Comparison of ENCODE assay signal across 8 cellular contexts in genomic region chr20:32333988-32334885, GRCh38. TPM values are rescaled to one million over a fixed set of nuclear protein-coding genes. Genes with fewer than 3 reads are reported as not detected.
DNase-seq lines count a peak whose midpoint lies in the region; ATAC-seq and TF ChIP-seq lines count a peak whose summit lies in the region.

No MANE protein-coding gene starts in this region.

- TF ChIP-seq POLR2A in prostate gland (IDR thresholded peaks at IDR 0.05): no peak

- no peak overlapping the region for H3K27ac Mint-ChIP-seq in Caco-2 (ENCODE audit: unreplicated experiment)

- DNase-seq in UCSD-AML1 (lab: John Stamatoyannopoulos, UW; ENCODE audit: unreplicated experiment) (peak; percentile 76), colonic mucosa (peak; percentile 70), psoas muscle (peak in 1 of 2 donors; percentile 35), DMS 273 treated with DMSO at 0.1 percent for 48 hours (lab: John Stamatoyannopoulos, UW) (no peak), Caco-2 (no peak), H7 (no peak), prostate gland (ENCODE audit: low spot score) (no peak)

- ATAC-seq in GM21619 (IDR thresholded peaks at IDR 0.05; ENCODE audit: unreplicated experiment) (peak; percentile 24), psoas muscle (peak in 3 of 4 donors; percentile 35 to 47 (median 43))

- no peaks in the 10 kb centered on the region for H3K9me3 Mint-ChIP-seq in Caco-2 (ENCODE audit: unreplicated experiment)

- H3K36me3 ChIP-seq in colonic mucosa: no peaks in the 10 kb centered on the region
- H3K36me3 ChIP-seq in psoas muscle (ENCODE audit: insufficient read depth in 1 of 2, low read depth in 1 of 2): peaks cover 5 to 33% of the 10 kb centered on the region in 2 donors
- peaks cover 10% of the 10 kb centered on the region for H3K36me3 ChIP-seq in Caco-2 (ENCODE audit: control insufficient read depth, insufficient read depth, low read length)
- H3K36me3 ChIP-seq in H7 (replicated peaks; ENCODE audit: control insufficient read depth, insufficient read depth, low read length): peaks cover 5% of the 10 kb centered on the region
- no peaks in the 10 kb centered on the region for H3K36me3 ChIP-seq in prostate gland

- H3K4me3 ChIP-seq in colonic mucosa (no peak overlapping the region), psoas muscle (no peak overlapping the region), Caco-2 (ENCODE audit: low read depth, low read length) (no peak overlapping the region), H7 (ENCODE audit: insufficient read depth, low read depth, low read length) (no peak overlapping the region), prostate gland (no peak overlapping the region)

- 60 to 65% (median 64%) methylated on average over 13 of the region's 13 CpGs for WGBS in psoas muscle, 3 donors
- WGBS in prostate gland: 59% methylated on average over 13 of the region's 13 CpGs

- CTCF ChIA-PET in Caco-2 (lab: Charles Lee): no interaction called here

- TF ChIP-seq CTCF in colonic mucosa (IDR thresholded peaks at IDR 0.05) (no peak), psoas muscle (IDR thresholded peaks at IDR 0.05) (no peak), Caco-2 (IDR thresholded peaks at IDR 0.05; ENCODE audit: insufficient read depth in 1 of 2, low read depth in 1 of 2, low read length in 1 of 2, severe bottlenecking in 1 of 2, unreplicated experiment in 1 of 2) (no peak), prostate gland (IDR thresholded peaks at IDR 0.05) (no peak)

- peak overlapping the region; percentile 39 for H3K27ac ChIP-seq in colonic mucosa
- peak overlapping the region; percentile 41 for H3K27ac ChIP-seq in psoas muscle
- H3K27ac ChIP-seq in prostate gland: no peak overlapping the region

- H3K27me3 Mint-ChIP-seq in Caco-2 (ENCODE audit: insufficient read depth, unreplicated experiment): no peaks in the 10 kb centered on the region

- peak overlapping the region in 1 of 2 donors; percentile 55 for H3K9ac ChIP-seq in colonic mucosa (ENCODE audit: low read depth in 2 of 2, low read length in 2 of 2)

- BruUV-seq in Caco-2 (replicated peaks; lab: Mats Ljungman, UMichigan): no TSS peak

- peaks cover 15% of the 10 kb centered on the region for H3K4me1 Mint-ChIP-seq in Caco-2 (ENCODE audit: low read depth, unreplicated experiment)

- H3K36me3 Mint-ChIP-seq in Caco-2 (ENCODE audit: insufficient read depth, unreplicated experiment): peaks cover 31% of the 10 kb centered on the region

- no peaks in the 10 kb centered on the region for H3K4me1 ChIP-seq in colonic mucosa
- H3K4me1 ChIP-seq in psoas muscle: peaks cover 8% of the 10 kb centered on the region
- H3K4me1 ChIP-seq in Caco-2: peaks cover 15% of the 10 kb centered on the region
- no peaks in the 10 kb centered on the region for H3K4me1 ChIP-seq in prostate gland (replicated peaks)

- intact Hi-C loops in colonic mucosa (cut with DNase I) (no loop called here), psoas muscle (cut with DNase I) (no loop called here), Caco-2 (cut with micrococcal nuclease; ENCODE audit: unreplicated experiment) (no loop called here), prostate gland (cut with DNase I) (loop anchor here (10.0 kb wide), 1 partner anchor 311 kb away; no protein-coding TSS in a partner anchor)

- no peaks in the 10 kb centered on the region for H3K9me3 ChIP-seq in colonic mucosa
- no peaks in the 10 kb centered on the region for H3K9me3 ChIP-seq in psoas muscle
- H3K9me3 ChIP-seq in Caco-2: no peaks in the 10 kb centered on the region
- H3K9me3 ChIP-seq in prostate gland: no peaks in the 10 kb centered on the region

- POLR2A ChIA-PET in Caco-2 (lab: Charles Lee): no interaction called here

- H3K4me3 Mint-ChIP-seq in Caco-2 (ENCODE audit: unreplicated experiment): no peak overlapping the region

- H3K27me3 ChIP-seq in colonic mucosa: no peaks in the 10 kb centered on the region
- no peaks in the 10 kb centered on the region for H3K27me3 ChIP-seq in psoas muscle (ENCODE audit: insufficient read depth in 3 of 3, low read length in 2 of 3)
- no peaks in the 10 kb centered on the region for H3K27me3 ChIP-seq in Caco-2 (replicated peaks; ENCODE audit: control insufficient read depth, insufficient read depth, low read length)
- H3K27me3 ChIP-seq in H7 (ENCODE audit: control insufficient read depth, insufficient read depth, low read length): no peaks in the 10 kb centered on the region
- no peaks in the 10 kb centered on the region for H3K27me3 ChIP-seq in prostate gland (replicated peaks; ENCODE audit: insufficient read depth)

RNA-seq across cellular contexts. Expression of gene ASXL1, which starts 23.9 kb away (rescaled TPM):
- total RNA-seq in colonic mucosa: 10 to 100 TPM; 38.8 to 40.4 TPM
- total RNA-seq in psoas muscle: 10 to 100 TPM; 22.4 to 52.0 (median 41.5) TPM
- polyA plus RNA-seq in psoas muscle: 10 to 100 TPM; 18.5 to 23.2 (median 21.5) TPM
- 226 and 233 TPM in 2 replicates for total RNA-seq in Caco-2 (2022)
- 12.5 and 14.3 TPM in 2 replicates for total RNA-seq in H7 (2014; rRNA removed; shearing (Covaris generic))
- total RNA-seq in prostate gland: 100 to 1,000 TPM in 1 of 2 donors, 10 to 100 TPM in 1; 30.4 to 106 TPM

RNA-seq across cellular contexts. Expression of gene KIF3B, which starts 56.8 kb away (rescaled TPM):
- total RNA-seq in colonic mucosa (10 to 100 TPM; 41.7 to 49.2 TPM), psoas muscle (1 to 10 TPM; 4.2 to 8.5 (median 6.7) TPM), Caco-2 (2022) (49.0 and 50.0 TPM in 2 replicates), prostate gland (10 to 100 TPM; 22.6 to 23.5 TPM)
- 10 to 100 TPM in 1 of 3 donors, 1 to 10 TPM in 2; 3.3 to 11.4 (median 9.6) TPM for polyA plus RNA-seq in psoas muscle
- total RNA-seq in H7 (2014; rRNA removed; shearing (Covaris generic)): 8.4 and 9.5 TPM in 2 replicates

Comparison
In these comparisons a context has a peak if more than half of its experiments do, and no peak if none do; other contexts are left out.
1. DNase-seq: peak in UCSD-AML1 (single experiment) and colonic mucosa (single experiment); none in DMS 273 treated with DMSO at 0.1 percent for 48 hours (single experiment), Caco-2 (0 of 2), H7 (single experiment) and prostate gland (single experiment).
2. H3K27ac ChIP-seq: peak in colonic mucosa (single experiment) and psoas muscle (single experiment); none in prostate gland (0 of 2).